In the genomic region with DNA sequence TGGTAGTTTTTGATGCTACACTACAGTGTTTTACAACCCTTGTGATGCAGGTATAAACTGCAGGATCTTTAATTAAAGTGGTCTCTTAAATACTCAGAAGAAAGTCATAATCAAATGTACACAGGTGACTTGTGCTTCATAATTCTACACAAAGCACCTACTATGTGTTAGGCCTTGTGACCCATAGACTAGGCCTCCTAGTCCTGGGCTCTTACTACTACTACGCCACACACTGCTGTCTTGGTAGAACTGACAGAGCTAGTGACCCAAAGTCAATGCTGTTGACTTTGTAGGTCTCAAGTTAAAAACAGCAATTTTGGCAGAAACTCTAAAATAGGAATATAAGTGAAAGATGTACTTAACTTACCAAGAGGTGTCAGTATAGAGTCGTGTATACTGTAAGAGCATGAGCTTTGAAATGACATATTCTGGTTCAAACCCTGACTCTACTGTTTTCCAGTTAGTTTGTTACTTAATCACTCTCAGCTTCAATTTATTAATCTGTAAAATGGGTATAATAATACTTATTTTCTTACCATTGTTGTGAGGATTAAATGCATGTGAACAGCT, we compare ENCODE assay signal across 12 cellular contexts. TPM values are rescaled to one million over a fixed set of nuclear protein-coding genes. Genes with fewer than 3 reads are reported as not detected.
DNase-seq lines count a peak whose midpoint lies in the region; TF ChIP-seq lines count a peak whose summit lies in the region.
"Had no signal": no experiment of that assay in that cellular context is flagged by ENCODE, and none has a peak within 500 bp of the region (broad histone marks: within the 10 kb centered on the region; RNA-seq: fewer than 3 reads in every experiment).

No MANE protein-coding gene starts in this region.

- H3K9me3 Mint-ChIP-seq in endodermal cell (no peaks in the 10 kb centered on the region), type B pancreatic cell (no peaks in the 10 kb centered on the region)
- H3K9me3 Mint-ChIP-seq in activated T-cell treated with anti-CD3 and anti-CD28 coated beads, Interleukin-2, amount 50 U/mL, for 24 hours, result no peaks in the 10 kb centered on the region
- peaks cover 0 to 2% (median 0%) of the 10 kb centered on the region in 5 donors for H3K9me3 Mint-ChIP-seq in CD8-positive, alpha-beta memory T cell

- H3K4me1 Mint-ChIP-seq in endodermal cell, result peaks cover 9% of the 10 kb centered on the region
- peaks cover 5% of the 10 kb centered on the region for H3K4me1 Mint-ChIP-seq in type B pancreatic cell (ENCODE audit: unreplicated experiment)
- no peaks in the 10 kb centered on the region for H3K4me1 Mint-ChIP-seq in activated T-cell treated with anti-CD3 and anti-CD28 coated beads, Interleukin-2, amount 50 U/mL, for 24 hours (ENCODE audit: low read depth)
- H3K4me1 Mint-ChIP-seq in CD8-positive, alpha-beta memory T cell, result no peaks in the 10 kb centered on the region
- H3K4me1 Mint-ChIP-seq: activated CD8-positive, alpha-beta memory T cell treated with anti-CD3 and anti-CD28 coated beads, Interleukin-2, amount 10 ng/mL, durations not matched to agents 7 days and 5 days had no signal

- no peaks in the 10 kb centered on the region for H3K27me3 ChIP-seq in left ventricle myocardium inferior (ENCODE audit: low read depth)
- no peaks in the 10 kb centered on the region for H3K27me3 ChIP-seq in OCI-LY3 (ENCODE audit: low read depth, low read length)
- H3K27me3 ChIP-seq in endodermal cell (ENCODE audit: control insufficient read depth, insufficient read depth, low read length, poor library complexity, severe bottlenecking), result no peaks in the 10 kb centered on the region
- H3K27me3 ChIP-seq in CD8-positive, alpha-beta memory T cell (ENCODE audit: insufficient read depth, low read length, poor library complexity, severe bottlenecking), result no peaks in the 10 kb centered on the region
- H3K27me3 ChIP-seq: BLaER1, neutrophil, Peyer's patch had no signal

- H3K27me3 Mint-ChIP-seq in endodermal cell (ENCODE audit: insufficient read depth), result peaks cover 1% of the 10 kb centered on the region
- H3K27me3 Mint-ChIP-seq in type B pancreatic cell, result no peaks in the 10 kb centered on the region
- H3K27me3 Mint-ChIP-seq in activated T-cell treated with anti-CD3 and anti-CD28 coated beads, Interleukin-2, amount 50 U/mL, for 24 hours, result peaks cover 6% of the 10 kb centered on the region
- H3K27me3 Mint-ChIP-seq in CD8-positive, alpha-beta memory T cell, result peaks cover 8 to 36% of the 10 kb centered on the region in 2 donors

- H3K4me1 ChIP-seq in left ventricle myocardium inferior (peaks cover 15% of the 10 kb centered on the region), OCI-LY3 (ENCODE audit: low read length) (no peaks in the 10 kb centered on the region), endodermal cell (ENCODE audit: control insufficient read depth, insufficient read depth, low read length) (no peaks in the 10 kb centered on the region)
- no peaks in the 10 kb centered on the region for H3K4me1 ChIP-seq in CD8-positive, alpha-beta memory T cell (ENCODE audit: insufficient read depth, low read length)
- H3K4me1 ChIP-seq: Peyer's patch had no signal

- intact Hi-C loops in left ventricle myocardium inferior (cut with micrococcal nuclease) (no loop called here), cardiac septum (cut with DNase I) (loop anchor here (1.0 to 2.0 kb wide), 2 partner anchors 54 to 149 kb away; no protein-coding TSS in a partner anchor)

- no peak overlapping the region for H3K4me3 ChIP-seq in left ventricle myocardium inferior
- no peak overlapping the region for H3K4me3 ChIP-seq in OCI-LY3 (ENCODE audit: low read length)
- no peak overlapping the region for H3K4me3 ChIP-seq in endodermal cell (ENCODE audit: low read length)
- H3K4me3 ChIP-seq in CD8-positive, alpha-beta memory T cell (ENCODE audit: low read length), result no peak overlapping the region
- H3K4me3 ChIP-seq: BLaER1, Peyer's patch had no signal

- H3K36me3 ChIP-seq in left ventricle myocardium inferior (no peaks in the 10 kb centered on the region), OCI-LY3 (replicated peaks; ENCODE audit: low read depth, low read length) (no peaks in the 10 kb centered on the region), endodermal cell (ENCODE audit: control insufficient read depth, insufficient read depth, low read length) (no peaks in the 10 kb centered on the region)
- H3K36me3 ChIP-seq in CD8-positive, alpha-beta memory T cell (ENCODE audit: insufficient read depth, low read length), result no peaks in the 10 kb centered on the region
- H3K36me3 ChIP-seq: BLaER1, neutrophil, Peyer's patch had no signal

- H3K27ac ChIP-seq in left ventricle myocardium inferior (replicated peaks), result peak overlapping the region; percentile 81
- no peak overlapping the region for H3K27ac ChIP-seq in OCI-LY3 (ENCODE audit: low read length)
- no peak overlapping the region for H3K27ac ChIP-seq in endodermal cell (ENCODE audit: low read depth, low read length)
- no peak overlapping the region for H3K27ac ChIP-seq in CD8-positive, alpha-beta memory T cell (ENCODE audit: low read depth, low read length)
- H3K27ac ChIP-seq: BLaER1, neutrophil, Peyer's patch had no signal

- no peak overlapping the region for H3K4me3 Mint-ChIP-seq in endodermal cell
- no peak overlapping the region for H3K4me3 Mint-ChIP-seq in type B pancreatic cell
- H3K4me3 Mint-ChIP-seq in activated T-cell treated with anti-CD3 and anti-CD28 coated beads, Interleukin-2, amount 50 U/mL, for 24 hours, result no peak overlapping the region
- H3K4me3 Mint-ChIP-seq in CD8-positive, alpha-beta memory T cell, result no peak overlapping the region
- H3K4me3 Mint-ChIP-seq: activated CD8-positive, alpha-beta memory T cell treated with anti-CD3 and anti-CD28 coated beads, Interleukin-2, amount 10 ng/mL, durations not matched to agents 7 days and 5 days had no signal

- TF ChIP-seq CTCF in left ventricle myocardium inferior (IDR thresholded peaks at IDR 0.05; ENCODE audit: borderline replicate concordance) (no peak), OCI-LY3 (IDR thresholded peaks at IDR 0.05; ENCODE audit: low read depth, low read length) (peak; percentile 43), endodermal cell (conservative IDR thresholded peaks at IDR 0.05) (peak; percentile 66), type B pancreatic cell (conservative IDR thresholded peaks at IDR 0.05) (peak; percentile 34)

- H3K9ac ChIP-seq in OCI-LY3 (ENCODE audit: low read length), result no peak overlapping the region
- no peak overlapping the region for H3K9ac ChIP-seq in endodermal cell (ENCODE audit: extremely low read depth, low read length, poor library complexity, severe bottlenecking)
- H3K9ac ChIP-seq: BLaER1 had no signal

- H3K27ac Mint-ChIP-seq in endodermal cell (no peak overlapping the region), type B pancreatic cell (no peak overlapping the region)
- no peak overlapping the region for H3K27ac Mint-ChIP-seq in activated T-cell treated with anti-CD3 and anti-CD28 coated beads, Interleukin-2, amount 50 U/mL, for 24 hours
- no peak overlapping the region for H3K27ac Mint-ChIP-seq in CD8-positive, alpha-beta memory T cell
- H3K27ac Mint-ChIP-seq: activated CD8-positive, alpha-beta memory T cell treated with anti-CD3 and anti-CD28 coated beads, Interleukin-2, amount 10 ng/mL, durations not matched to agents 7 days and 5 days had no signal

- H3K36me3 Mint-ChIP-seq in endodermal cell (ENCODE audit: low read depth) (no peaks in the 10 kb centered on the region), type B pancreatic cell (no peaks in the 10 kb centered on the region)
- H3K36me3 Mint-ChIP-seq in activated T-cell treated with anti-CD3 and anti-CD28 coated beads, Interleukin-2, amount 50 U/mL, for 24 hours (ENCODE audit: low read depth), result no peaks in the 10 kb centered on the region
- H3K36me3 Mint-ChIP-seq in CD8-positive, alpha-beta memory T cell, result no peaks in the 10 kb centered on the region
- H3K36me3 Mint-ChIP-seq: activated CD8-positive, alpha-beta memory T cell treated with anti-CD3 and anti-CD28 coated beads, Interleukin-2, amount 10 ng/mL, durations not matched to agents 7 days and 5 days had no signal

- H3K9me3 ChIP-seq in left ventricle myocardium inferior (replicated peaks), result no peaks in the 10 kb centered on the region
- H3K9me3 ChIP-seq in OCI-LY3 (ENCODE audit: insufficient read depth, low read length), result no peaks in the 10 kb centered on the region
- no peaks in the 10 kb centered on the region for H3K9me3 ChIP-seq in endodermal cell (ENCODE audit: control insufficient read depth, low read length)
- H3K9me3 ChIP-seq in CD8-positive, alpha-beta memory T cell (ENCODE audit: low read length), result no peaks in the 10 kb centered on the region
- H3K9me3 ChIP-seq: BLaER1, neutrophil, Peyer's patch had no signal

- WGBS in endodermal cell (ENCODE audit: insufficient coverage in 1 of 2, insufficient read length in 1 of 2), 2 experiments, result 70 to 88% methylated on average over 1 to 2 of the region's 2 CpGs

- no peaks in the 10 kb centered on the region for H3K79me2 ChIP-seq in OCI-LY3 (ENCODE audit: low read length)

- no peaks in the 10 kb centered on the region for H4K20me1 ChIP-seq in OCI-LY3 (ENCODE audit: insufficient read depth, low read length)
- H4K20me1 ChIP-seq: BLaER1 had no signal

- CTCF ChIA-PET in CD8-positive, alpha-beta memory T cell (lab: Charles Lee), result no interaction called here

- H2AFZ ChIP-seq in OCI-LY3 (ENCODE audit: low read depth, low read length), result no peak overlapping the region

- DNase-seq in left ventricle myocardium inferior (no peak), cardiac septum (ENCODE audit: low spot score) (no peak), endodermal cell (no peak), type B pancreatic cell (ENCODE audit: extremely low spot score, unreplicated experiment) (no peak), NCI-H2171 treated with DMSO at 0.1 percent for 48 hours (lab: John Stamatoyannopoulos, UW) (no peak)
- no peak for DNase-seq in activated T-cell treated with anti-CD3 and anti-CD28 coated beads, Interleukin-2, amount 50 U/mL, for 24 hours
- no peak for DNase-seq in CD8-positive, alpha-beta memory T cell
- DNase-seq: activated CD8-positive, alpha-beta memory T cell treated with anti-CD3 and anti-CD28 coated beads, Interleukin-2, amount 10 ng/mL, durations not matched to agents 7 days and 5 days; Peyer's patch had no signal

- POLR2A ChIA-PET in CD8-positive, alpha-beta memory T cell (lab: Charles Lee), result no interaction called here

- H3K4me2 ChIP-seq in OCI-LY3 (ENCODE audit: low read length), result no peak overlapping the region
- H3K4me2 ChIP-seq: BLaER1 had no signal

RNA-seq across cellular contexts. Expression of a gene that starts 48.6 kb away (rescaled TPM):
- total RNA-seq in left ventricle myocardium inferior, result 35.1 TPM
- 22.6 TPM for total RNA-seq in cardiac septum
- total RNA-seq in endodermal cell, result 10 to 100 TPM; 38.3 to 49.3 TPM
- 105 TPM for polyA plus RNA-seq in endodermal cell (2013, experiment 1 of 2)
- 97.7 TPM for polyA plus RNA-seq in endodermal cell (2013, experiment 2 of 2)
- 114 and 132 TPM in 2 replicates for total RNA-seq in type B pancreatic cell (ENCODE audit: low replicate concordance)
- 10 to 100 TPM; 36.4 to 36.5 TPM for total RNA-seq in CD8-positive, alpha-beta memory T cell
- polyA plus RNA-seq in CD8-positive, alpha-beta memory T cell, result 23.2 TPM
